ENCODE assay signal across 19 cellular contexts in the genomic region with DNA sequence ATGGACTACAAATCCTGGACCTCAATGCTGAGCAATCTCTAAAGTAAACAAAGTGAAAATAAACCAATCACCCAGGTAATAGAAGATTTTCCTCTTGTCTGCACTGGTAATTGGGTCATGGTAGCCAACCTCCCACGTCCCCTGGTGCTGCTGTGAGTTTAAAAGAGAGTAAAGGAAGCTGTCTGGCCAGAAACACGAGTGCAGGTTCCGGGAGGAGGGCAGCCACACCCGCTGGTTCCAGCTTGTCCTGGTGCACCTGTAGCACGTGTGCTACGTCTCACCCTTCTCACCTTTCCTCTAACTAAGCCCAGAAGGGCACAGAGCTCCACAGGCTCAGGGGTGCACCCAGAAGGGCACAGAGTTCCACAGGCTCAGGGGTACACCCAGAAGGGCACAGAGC. TPM values are rescaled to one million over a fixed set of nuclear protein-coding genes. Genes with fewer than 3 reads are reported as not detected.
DNase-seq lines count a peak whose midpoint lies in the region; ATAC-seq, FAIRE-seq and TF ChIP-seq lines count a peak whose summit lies in the region.
"Had no signal": no experiment of that assay in that cellular context is flagged by ENCODE, and none has a peak within 500 bp of the region (broad histone marks: within the 10 kb centered on the region; RNA-seq: fewer than 3 reads in every experiment).

No MANE protein-coding gene starts in this region.

- peak; percentile 32 for DNase-seq in stimulated activated CD4-positive, alpha-beta T cell treated with anti-CD3 and anti-CD28 coated beads, Interleukin-4, amount 100 ng/mL, for 24 hours
- no peak for DNase-seq in stimulated activated CD4-positive, alpha-beta T cell treated with anti-CD3 and anti-CD28 coated beads, Interleukin-15, amount 100 ng/mL, for 24 hours
- peak; percentile 25 for DNase-seq in activated CD4-positive, alpha-beta memory T cell treated with anti-CD3 and anti-CD28 coated beads, Interleukin-2, amount 10 ng/mL, durations not matched to agents 7 days and 5 days
- DNase-seq in islet precursor cell (peak; percentile 31), cerebellar nuclear complex (lab: John Stamatoyannopoulos, UW) (no peak), DMS 273 treated with DMSO at 0.1 percent for 48 hours (lab: John Stamatoyannopoulos, UW) (no peak), H54 (ENCODE audit: insufficient read length, low spot score) (no peak)
- DNase-seq: activated CD8-positive, alpha-beta memory T cell treated with anti-CD3 and anti-CD28 coated beads, Interleukin-2, amount 50 U/mL, for 4 hours; GF-D8; KG1; NCI-H2081 treated with DMSO at 0.1 percent for 48 hours; NCI-H524 treated with DMSO at 0.1 percent for 48 hours; pancreas; SHP77 treated with DMSO at 0.1 percent for 48 hours; sigmoid colon; stimulated activated CD4-positive, alpha-beta T cell treated with anti-CD3 and anti-CD28 coated beads, Interleukin-2, amount 100 ng/mL, for 24 hours; WERI-Rb-1 had no signal

- no peak for FAIRE-seq in H54 (lab: Jason Lieb, UNC)
- FAIRE-seq: GM12878, pancreas had no signal

- POLR2A ChIA-PET in activated CD4-positive, alpha-beta memory T cell treated with anti-CD3 and anti-CD28 coated beads, Interleukin-2, amount 10 ng/mL, durations not matched to agents 7 days and 5 days (lab: Charles Lee), result no interaction called here

- peaks cover 3% of the 10 kb centered on the region for H3K9me3 Mint-ChIP-seq in activated CD4-positive, alpha-beta memory T cell treated with anti-CD3 and anti-CD28 coated beads, Interleukin-2, amount 10 ng/mL, durations not matched to agents 7 days and 5 days

- no peak for ATAC-seq in GM18907 (IDR thresholded peaks at IDR 0.05; ENCODE audit: unreplicated experiment)
- ATAC-seq: GM12878, pancreas had no signal

- H3K27ac Mint-ChIP-seq in activated CD4-positive, alpha-beta memory T cell treated with anti-CD3 and anti-CD28 coated beads, Interleukin-2, amount 10 ng/mL, durations not matched to agents 7 days and 5 days, result peak overlapping the region; percentile 14

- H3K4me3 Mint-ChIP-seq in activated CD4-positive, alpha-beta memory T cell treated with anti-CD3 and anti-CD28 coated beads, Interleukin-2, amount 10 ng/mL, durations not matched to agents 7 days and 5 days, result no peak overlapping the region

- TF ChIP-seq POLR2A in H54 (IDR thresholded peaks at IDR 0.05; ENCODE audit: low read depth, low read length), result no peak

- H3K4me1 Mint-ChIP-seq in activated CD4-positive, alpha-beta memory T cell treated with anti-CD3 and anti-CD28 coated beads, Interleukin-2, amount 10 ng/mL, durations not matched to agents 7 days and 5 days, result peaks cover 83% of the 10 kb centered on the region

- no peaks in the 10 kb centered on the region for H3K27me3 Mint-ChIP-seq in activated CD4-positive, alpha-beta memory T cell treated with anti-CD3 and anti-CD28 coated beads, Interleukin-2, amount 10 ng/mL, durations not matched to agents 7 days and 5 days

- CTCF ChIA-PET in activated CD4-positive, alpha-beta memory T cell treated with anti-CD3 and anti-CD28 coated beads, Interleukin-2, amount 10 ng/mL, durations not matched to agents 7 days and 5 days (lab: Charles Lee), result no interaction called here

- H3K36me3 Mint-ChIP-seq in activated CD4-positive, alpha-beta memory T cell treated with anti-CD3 and anti-CD28 coated beads, Interleukin-2, amount 10 ng/mL, durations not matched to agents 7 days and 5 days (ENCODE audit: low read depth), result peaks cover 71% of the 10 kb centered on the region

RNA-seq across cellular contexts. Expression of a gene that starts 5.4 kb away (rescaled TPM):
- total RNA-seq in activated CD4-positive, alpha-beta memory T cell treated with anti-CD3 and anti-CD28 coated beads, Interleukin-2, amount 10 ng/mL, durations not matched to agents 7 days and 5 days, result 10 to 100 TPM; 32.4 to 34.3 TPM

Comparison
In these comparisons a context has a peak if more than half of its experiments do, and no peak if none do; other contexts are left out.
1. DNase-seq: peak in stimulated activated CD4-positive, alpha-beta T cell treated with anti-CD3 and anti-CD28 coated beads, Interleukin-4, amount 100 ng/mL, for 24 hours (single experiment), activated CD4-positive, alpha-beta memory T cell treated with anti-CD3 and anti-CD28 coated beads, Interleukin-2, amount 10 ng/mL, durations not matched to agents 7 days and 5 days (single experiment) and islet precursor cell (single experiment); none in stimulated activated CD4-positive, alpha-beta T cell treated with anti-CD3 and anti-CD28 coated beads, Interleukin-15, amount 100 ng/mL, for 24 hours (single experiment), cerebellar nuclear complex (0 of 2), DMS 273 treated with DMSO at 0.1 percent for 48 hours (single experiment) and H54 (single experiment).